In the genomic region with DNA sequence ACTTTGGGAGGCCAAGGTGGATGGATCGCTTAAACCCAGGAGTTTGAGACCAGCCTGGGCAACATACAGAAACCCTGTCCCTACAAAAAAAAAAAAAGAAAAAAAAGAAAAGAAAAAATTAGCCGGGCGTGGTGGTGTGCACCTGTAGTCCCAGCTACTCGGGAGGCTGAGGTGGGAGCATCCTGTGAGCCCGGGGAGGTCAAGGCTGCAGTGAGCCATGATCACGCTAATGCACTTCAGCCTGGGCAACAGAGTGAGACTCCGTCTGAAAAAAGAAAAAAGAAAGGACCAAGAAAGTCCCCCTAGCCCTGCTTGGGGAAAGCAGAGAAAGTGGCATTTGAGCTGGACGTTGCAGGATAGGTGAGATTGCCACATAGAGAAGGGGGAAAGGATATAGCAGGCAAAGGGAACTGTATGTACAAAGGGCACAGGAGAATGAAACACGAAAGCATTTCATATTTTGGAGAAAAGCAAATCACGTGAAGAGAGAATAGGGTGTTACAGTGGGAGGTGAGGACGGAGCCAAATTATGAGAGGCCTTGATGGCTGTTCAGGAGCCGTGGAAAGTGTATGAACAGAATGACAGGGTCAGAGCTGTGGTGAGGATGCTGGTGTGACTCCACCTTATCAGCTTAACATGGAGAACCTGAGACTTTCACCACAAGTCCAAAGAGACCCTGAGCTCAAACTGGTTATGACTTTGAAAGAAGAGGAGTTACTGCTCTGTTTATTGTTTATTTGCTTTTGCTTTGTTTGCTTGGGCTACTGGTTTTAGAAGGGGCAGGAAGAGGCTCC, we compare ENCODE assay signal across 19 cellular contexts. TPM values are rescaled to one million over a fixed set of nuclear protein-coding genes. Genes with fewer than 3 reads are reported as not detected.
DNase-seq lines count a peak whose midpoint lies in the region; ATAC-seq, FAIRE-seq and TF ChIP-seq lines count a peak whose summit lies in the region.
"Had no signal": no experiment of that assay in that cellular context is flagged by ENCODE, and none has a peak within 500 bp of the region (broad histone marks: within the 10 kb centered on the region; RNA-seq: fewer than 3 reads in every experiment).

No MANE protein-coding gene starts in this region.

- CTCF ChIA-PET in HepG2 (lab: Yijun Ruan, JAX; ENCODE audit: low intra/inter-chr PET ratio, low total read pairs) (no interaction called here), H1 (lab: Charles Lee; ENCODE audit: partially characterized antibody) (interaction anchor here (0.8 to 9.8 kb wide), 4 partner anchors 11 to 172 kb away, joined by 4 to 85 read pairs (median 8); a partner anchor contains a TSS)

- H3K27me3 ChIP-seq in HepG2 (ENCODE audit: control insufficient read depth in 1 of 2, insufficient read depth in 2 of 2, low read length in 2 of 2) (no peaks in the 10 kb centered on the region), right lobe of liver (no peaks in the 10 kb centered on the region), H1 (replicated peaks in 1 of 4; ENCODE audit: control insufficient read depth in 3 of 4, extremely low read depth in 1 of 4, insufficient read depth in 3 of 4, low read length in 3 of 4) (no peaks in the 10 kb centered on the region)

- no peak for TF ChIP-seq EP300 in HepG2 (IDR thresholded peaks at IDR 0.05; ENCODE audit: low read depth in 2 of 2, low read length in 2 of 2)
- no peak for TF ChIP-seq EP300 in HepG2 (CRISPR knock-in tag; IDR thresholded peaks at IDR 0.05; ENCODE audit: borderline replicate concordance)
- no peak for TF ChIP-seq EP300 in H1 (IDR thresholded peaks at IDR 0.05; ENCODE audit: borderline replicate concordance in 1 of 2, low read depth in 2 of 2, low read length in 2 of 2)

- H3K27ac ChIP-seq in HepG2 (ENCODE audit: extremely low read length, insufficient read depth, low read length) (no peak overlapping the region), right lobe of liver (no peak overlapping the region), H1 (ENCODE audit: low read depth, low read length) (no peak overlapping the region)

- H2BK120ac ChIP-seq in H1 (replicated peaks; ENCODE audit: low read depth, low read length) = no peak overlapping the region

- H3K9ac ChIP-seq in HepG2 (ENCODE audit: insufficient read depth, low read depth, low read length) (no peak overlapping the region), H1 (replicated peaks in 1 of 4; ENCODE audit: extremely low read depth in 1 of 4, low read depth in 3 of 4, low read length in 3 of 4) (no peak overlapping the region)

- TF ChIP-seq RAD21 in HepG2 (CRISPR knock-in tag; IDR thresholded peaks at IDR 0.05) = no peak
- no peak for TF ChIP-seq RAD21 in H1 (IDR thresholded peaks at IDR 0.05 in 1 of 2, conservative IDR thresholded peaks at IDR 0.05 in 1 of 2; ENCODE audit: low read depth in 2 of 2, low read length in 2 of 2)

- H4K8ac ChIP-seq in H1 (ENCODE audit: extremely low read depth, insufficient read depth, low read length) = no peak overlapping the region; the same call in 1 of the 2 replicates

- H2BK15ac ChIP-seq in H1 (ENCODE audit: low read length) = no peak overlapping the region

- no peak overlapping the region for H2AK5ac ChIP-seq in H1 (ENCODE audit: low read depth, low read length)

- H2AFZ ChIP-seq in HepG2 (ENCODE audit: low read length) = peak overlapping the region; percentile 54
- peak overlapping the region; percentile 11; the same call in 1 of the 2 replicates for H2AFZ ChIP-seq in H1 (ENCODE audit: low read length)

- peak overlapping the region; percentile 51; the same call in 1 of the 2 replicates for H3K4me2 ChIP-seq in HepG2 (ENCODE audit: low read depth, low read length)
- H3K4me2 ChIP-seq in H1 (ENCODE audit: insufficient read depth in 1 of 2, low read depth in 2 of 2, low read length in 2 of 2) = peak overlapping the region in 1 of 2 experiments; percentile 8; a peak in 1 of 4 replicates

- peak overlapping the region; percentile 32; the same call in 1 of the 2 replicates for H2BK5ac ChIP-seq in H1 (ENCODE audit: low read depth, low read length)

- H3K18ac ChIP-seq in H1 (ENCODE audit: extremely low read depth, low read length) = no peak overlapping the region; the same call in 1 of the 2 replicates

- no peak overlapping the region; the same call in 1 of the 2 replicates for H2BK12ac ChIP-seq in H1 (ENCODE audit: low read depth, low read length)

- no peak overlapping the region for H4K91ac ChIP-seq in H1 (replicated peaks; ENCODE audit: insufficient read length, low read length)

- H3K36me3 Mint-ChIP-seq in T-helper 17 cell (ENCODE audit: low read depth) = no peaks in the 10 kb centered on the region

- TF ChIP-seq POLR2A in HepG2 (IDR thresholded peaks at IDR 0.05; ENCODE audit: insufficient read depth in 1 of 2, low read depth in 2 of 2, low read length in 2 of 2) (no peak), right lobe of liver (IDR thresholded peaks at IDR 0.05) (no peak), H1 (IDR thresholded peaks at IDR 0.05; ENCODE audit: control extremely low read depth in 1 of 2, low read depth in 2 of 2, low read length in 2 of 2) (no peak)

- no peak overlapping the region for H3K23ac ChIP-seq in H1 (ENCODE audit: insufficient read length)

- 28% methylated on average over 12 of the region's 12 CpGs for whole genome bisulfite sequencing in HepG2 (ENCODE audit: low lambda C conversion rate)
- 69% methylated on average over 11 of the region's 12 CpGs for WGBS in right lobe of liver (ENCODE audit: insufficient coverage, low coverage, low lambda C conversion rate, missing lambda C conversion rate)
- 86% methylated on average over 10 of the region's 12 CpGs; no CpG with 5 or more reads in 1 of the 2 experiments for WGBS in H1 (ENCODE audit: extremely low coverage in 1 of 2, insufficient coverage in 1 of 2, insufficient read length in 1 of 2, insufficient replicate concordance in 2 of 2, low coverage in 1 of 2, low lambda C conversion rate in 2 of 2, missing lambda C conversion rate in 1 of 2), 2 experiments

- no TSS peak for BruUV-seq in HepG2 (replicated peaks; lab: Mats Ljungman, UMichigan)

- no peaks in the 10 kb centered on the region for H3K23me2 ChIP-seq in H1 (ENCODE audit: low read depth, low read length)

- H3K4me3 Mint-ChIP-seq in T-helper 17 cell = no peak overlapping the region

- peaks cover 16% of the 10 kb centered on the region for H3K4me1 Mint-ChIP-seq in T-helper 17 cell

- H4K20me1 ChIP-seq in HepG2 (ENCODE audit: insufficient read depth, low read length) (no peaks in the 10 kb centered on the region), H1 (replicated peaks in 1 of 2; ENCODE audit: control insufficient read depth in 1 of 2, insufficient read depth in 2 of 2, low read length in 2 of 2) (no peaks in the 10 kb centered on the region)

- H3K4me3 ChIP-seq in HepG2 (replicated peaks in 1 of 3; ENCODE audit: insufficient read depth in 1 of 3, low read depth in 2 of 3, low read length in 3 of 3) (no peak overlapping the region), right lobe of liver (no peak overlapping the region), H1 (ENCODE audit: extremely low read depth in 1 of 4, insufficient read depth in 2 of 4, low read depth in 3 of 4, low read length in 4 of 4) (no peak overlapping the region)

- no peak overlapping the region for H4K5ac ChIP-seq in H1 (ENCODE audit: insufficient read length, low read depth, low read length)

- no peak for TF ChIP-seq CTCF in HepG2 (CRISPR knock-in tag; IDR thresholded peaks at IDR 0.05)
- TF ChIP-seq CTCF in right lobe of liver (IDR thresholded peaks at IDR 0.05) = no peak
- no peak for TF ChIP-seq CTCF in H1 (IDR thresholded peaks at IDR 0.05; ENCODE audit: control extremely low read depth in 1 of 3, insufficient read depth in 1 of 3, low read depth in 1 of 3, low read length in 3 of 3)

- H3K4ac ChIP-seq in H1 (replicated peaks; ENCODE audit: insufficient read length, low read depth, low read length) = no peak overlapping the region

- DNase-seq in HepG2 (ENCODE audit: low spot score) (no peak), right lobe of liver (no peak), T-helper 17 cell (no peak), H1 (ENCODE audit: low read depth in 1 of 2, low spot score in 2 of 2) (no peak), NCI-H2171 (lab: John Stamatoyannopoulos, UW) (no peak), AG08396 (ENCODE audit: low spot score) (no peak), NCI-H1930 (lab: John Stamatoyannopoulos, UW) (no peak), HTR-8/SVneo (ENCODE audit: insufficient read length, low spot score) (no peak)
- DNase-seq: C1 segment of cervical spinal cord, DMS 273 treated with DMSO at 0.1 percent for 48 hours, NCI-H1417 treated with DMSO at 0.1 percent for 48 hours, NCI-H2029, NCI-H2171 treated with DMSO at 0.1 percent for 48 hours, NCI-H446 treated with DMSO at 0.1 percent for 48 hours, RPMI8226, SIG-M5 had no signal

- H3K4me1 ChIP-seq in HepG2 (ENCODE audit: insufficient read depth, low read length) (peaks cover 35% of the 10 kb centered on the region), right lobe of liver (no peaks in the 10 kb centered on the region), H1 (replicated peaks in 1 of 4; ENCODE audit: control insufficient read depth in 3 of 4, insufficient read depth in 4 of 4, low read length in 3 of 4) (peaks cover 3 to 13% (median 11%) of the 10 kb centered on the region in 4 experiments; a peak in 4 of 7 replicates)

- peak overlapping the region; percentile 76 for H3K27ac Mint-ChIP-seq in T-helper 17 cell

- in situ Hi-C loops in HepG2 (cut with HindIII; ENCODE audit: extremely low pct_ligation_motif_present, low pct_unique_long_range_greater_than_20kb) = no loop called here

- no peaks in the 10 kb centered on the region for H3K79me1 ChIP-seq in H1 (ENCODE audit: low read depth, low read length)

- FAIRE-seq in HepG2 (lab: Jason Lieb, UNC) (no peak), H1 (lab: Jason Lieb, UNC) (no peak), HTR-8/SVneo (lab: Jason Lieb, UNC) (no peak)
- FAIRE-seq: A204.1, GM12892, H54 had no signal

- peak; percentile 76 for ATAC-seq in HepG2
- ATAC-seq in right lobe of liver = no peak
- no peak for ATAC-seq in T-helper 17 cell

- H3K36me3 ChIP-seq in HepG2 (replicated peaks in 1 of 2; ENCODE audit: control insufficient read depth in 1 of 2, insufficient read depth in 2 of 2, low read length in 2 of 2) (no peaks in the 10 kb centered on the region), right lobe of liver (no peaks in the 10 kb centered on the region), H1 (ENCODE audit: control insufficient read depth in 2 of 4, insufficient read depth in 4 of 4, low read length in 3 of 4) (no peaks in the 10 kb centered on the region)

- intact Hi-C loops in HepG2 (cut with micrococcal nuclease; ENCODE audit: unreplicated experiment) (no loop called here), right lobe of liver (cut with DNase I) (no loop called here)

- H3K56ac ChIP-seq in H1 (replicated peaks; ENCODE audit: insufficient read length, low read depth, low read length) = no peak overlapping the region

- POLR2A ChIA-PET in HepG2 (lab: Yijun Ruan, JAX) (interaction anchor here (2.2 kb wide), 1 partner anchor 19 kb away, joined by 7 read pairs; a partner anchor contains a TSS), H1 (lab: Charles Lee; ENCODE audit: partially characterized antibody) (interaction anchor here (0.6 to 3.0 kb wide), 4 partner anchors 10 to 235 kb away, joined by 5 to 11 read pairs (median 7); a partner anchor contains a TSS)

- H3K79me2 ChIP-seq in HepG2 (ENCODE audit: insufficient read depth, low read length) (no peaks in the 10 kb centered on the region), H1 (ENCODE audit: control insufficient read depth in 1 of 2, insufficient read depth in 2 of 2, low read length in 2 of 2) (no peaks in the 10 kb centered on the region)

- H3K14ac ChIP-seq in H1 (ENCODE audit: insufficient read length) = no peak overlapping the region

- H2BK20ac ChIP-seq in H1 (ENCODE audit: low read length) = no peak overlapping the region; the same call in none of the 2 replicates

- H3K9me3 ChIP-seq in HepG2 (ENCODE audit: low read length) = no peaks in the 10 kb centered on the region
- H3K9me3 ChIP-seq in right lobe of liver = no peaks in the 10 kb centered on the region
- no peaks in the 10 kb centered on the region for H3K9me3 ChIP-seq in T-helper 17 cell (ENCODE audit: control insufficient read depth, low read length, poor library complexity, severe bottlenecking)
- H3K9me3 ChIP-seq in H1 (ENCODE audit: insufficient read depth in 2 of 2, low read depth in 1 of 2, low read length in 1 of 2) = no peaks in the 10 kb centered on the region

- no peaks in the 10 kb centered on the region for H3K27me3 Mint-ChIP-seq in T-helper 17 cell

RNA-seq across cellular contexts. Expression of a gene that starts 19.5 kb away (rescaled TPM):
- total RNA-seq in HepG2 (2016; rRNA removed; fragmentation: Illumina TruSeq; extraction: Trizol) (3.3 and 8.1 TPM in 2 replicates), right lobe of liver (1 to 10 TPM; 3.4 to 7.2 (median 5.0) TPM), T-helper 17 cell (10 to 100 TPM; 20.2 to 23.1 TPM)
- 3.3 and 3.6 TPM in 2 replicates for total RNA-seq in HepG2 (2016; cell fraction: cytosol; rRNA removed; fragmentation: Illumina TruSeq; extraction: Trizol; ENCODE audit: low read depth)
- total RNA-seq in HepG2 (2016; cell fraction: insoluble cytoplasmic fraction; rRNA removed; fragmentation: Illumina TruSeq; extraction: Trizol) = 4.1 and 7.4 TPM in 2 replicates
- 3.8 and 4.3 TPM in 2 replicates for total RNA-seq in HepG2 (2016; cell fraction: membrane; rRNA removed; fragmentation: Illumina TruSeq; extraction: Trizol)
- 13.3 and 14.4 TPM in 2 replicates for total RNA-seq in HepG2 (2016; cell fraction: nucleus; rRNA removed; fragmentation: Illumina TruSeq; extraction: Trizol)
- polyA plus RNA-seq in HepG2 (2011; rRNA removed) (12.2 and 14.2 TPM in 2 replicates), H1 (2011; rRNA removed) (10.3 and 16.2 TPM in 2 replicates)
- polyA plus RNA-seq in HepG2 (2011; cell fraction: cytosol; rRNA removed) = 6.7 and 8.7 TPM in 2 replicates
- 16.4 and 16.6 TPM in 2 replicates for polyA plus RNA-seq in HepG2 (2011; cell fraction: nucleus; rRNA removed)
- 6.2 and 6.8 TPM in 2 replicates for polyA plus RNA-seq in HepG2 (2012)
- polyA plus RNA-seq in HepG2 (2016; cell fraction: cytosol; fragmentation: Illumina TruSeq; extraction: Trizol; ENCODE audit: low read depth) = 0.43 and 0.47 TPM in 2 replicates
- 1.8 and 2.6 TPM in 2 replicates for polyA plus RNA-seq in HepG2 (2016; cell fraction: insoluble cytoplasmic fraction; fragmentation: Illumina TruSeq; extraction: Trizol; ENCODE audit: low read depth)
- 0.72 and 0.82 TPM in 2 replicates for polyA plus RNA-seq in HepG2 (2016; cell fraction: membrane; fragmentation: Illumina TruSeq; extraction: Trizol; ENCODE audit: low read depth)
- 18.2 and 20.6 TPM in 2 replicates for polyA plus RNA-seq in HepG2 (2016; cell fraction: nucleus; fragmentation: Illumina TruSeq; extraction: Trizol; ENCODE audit: insufficient read depth, low read depth)
- 21.0 and 29.4 TPM in 2 replicates for polyA minus RNA-seq in HepG2 (2011; rRNA and poly(A)+ RNA removed; ENCODE audit: low replicate concordance)
- polyA minus RNA-seq in HepG2 (2011; cell fraction: cytosol; rRNA and poly(A)+ RNA removed) = 9.3 and 12.0 TPM in 2 replicates
- 31.7 and 34.6 TPM in 2 replicates for polyA minus RNA-seq in HepG2 (2011; cell fraction: nucleus; rRNA and poly(A)+ RNA removed)
- total RNA-seq in H1 (2021; fragmentation: NEBNext Ultra II Directional; extraction: Animal tissue kit (Norgen Biotek cat#: 25700)) = 20.4 and 20.9 TPM in 2 replicates
- 13.8 TPM for polyA plus RNA-seq in H1 (2011; cell fraction: cytosol; rRNA removed)
- polyA plus RNA-seq in H1 (2011; cell fraction: nucleus; rRNA removed) = 25.7 TPM
- 10.8 to 13.7 TPM (median 12.2 TPM) in 4 replicates for polyA plus RNA-seq in H1 (2012, experiment 1 of 2)
- 1.5 TPM for polyA plus RNA-seq in H1 (2012, experiment 2 of 2)
- 14.1 TPM for polyA plus RNA-seq in H1 (2013, experiment 1 of 2)
- polyA plus RNA-seq in H1 (2013, experiment 2 of 2) = 12.4 TPM
- 64.5 and 92.1 TPM in 2 replicates for polyA minus RNA-seq in H1 (2011; rRNA and poly(A)+ RNA removed)
- polyA minus RNA-seq in H1 (2011; cell fraction: cytosol; rRNA and poly(A)+ RNA removed) = 21.9 TPM
- 61.5 TPM for polyA minus RNA-seq in H1 (2011; cell fraction: nucleus; rRNA and poly(A)+ RNA removed)
